In the genomic region with DNA sequence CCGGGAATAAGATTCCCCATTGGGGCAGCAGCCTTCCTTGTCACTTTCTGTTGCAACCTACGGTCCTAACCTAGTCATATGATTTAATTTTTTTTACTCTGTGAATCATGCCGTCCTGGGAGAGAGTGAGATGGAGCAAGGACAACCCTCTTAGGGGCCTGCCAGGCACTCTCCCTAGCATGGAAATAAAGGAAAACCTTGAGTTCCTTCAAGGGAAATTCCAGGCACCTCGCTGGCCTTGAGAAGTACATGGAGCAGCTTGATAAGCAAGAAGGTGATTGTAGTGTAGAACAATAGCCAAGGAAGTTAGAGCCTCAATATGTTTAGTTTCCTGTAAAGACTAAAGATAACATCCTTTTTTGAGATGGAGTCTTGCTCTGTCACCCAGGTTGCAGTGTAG, we compare ENCODE assay signal across 7 cellular contexts. TPM values are rescaled to one million over a fixed set of nuclear protein-coding genes. Genes with fewer than 3 reads are reported as not detected.
"Had no signal": no experiment of that assay in that cellular context is flagged by ENCODE, and none has a peak within 500 bp of the region (broad histone marks: within the 10 kb centered on the region; RNA-seq: fewer than 3 reads in every experiment).

No MANE protein-coding gene starts in this region.

RNA-seq across cellular contexts. Expression of a gene that starts 10.8 kb away (rescaled TPM):
- total RNA-seq: HepG2, HT1080, NCI-H460, PC-9, RPMI7951, SJCRH30 had no signal
- polyA plus RNA-seq: HepG2, IMR-90 had no signal
